Comparison of ENCODE assay signal across 8 cellular contexts in genomic region chr9:124040935-124041816, GRCh38. TPM values are rescaled to one million over a fixed set of nuclear protein-coding genes. Genes with fewer than 3 reads are reported as not detected.
DNase-seq lines count a peak whose midpoint lies in the region; ATAC-seq and TF ChIP-seq lines count a peak whose summit lies in the region.

No MANE protein-coding gene starts in this region.

- peak in 3 of 4 donors; percentile 43 to 76 (median 72) for ATAC-seq in heart left ventricle
- ATAC-seq in HG02798 (IDR thresholded peaks at IDR 0.05; ENCODE audit: poor library complexity, unreplicated experiment) = no peak

- 10 to 50% (median 13%) methylated on average over 11 to 55 of the region's 55 CpGs for WGBS in heart left ventricle, 4 donors
- WGBS in prostate gland = 5% methylated on average over 33 of the region's 55 CpGs

- H3K4me3 ChIP-seq in heart left ventricle (peak overlapping the region; percentile 17 to 53 (median 44)), prostate gland (peak overlapping the region; percentile 15 to 29)

- H3K27ac ChIP-seq in heart left ventricle (no peak overlapping the region), prostate gland (no peak overlapping the region)

- intact Hi-C loops in heart left ventricle (cut with DNase I) = loop anchor here (1.0 to 10.0 kb wide), 12 partner anchors 314 to 639 kb away; no protein-coding TSS in a partner anchor
- intact Hi-C loops in prostate gland (cut with DNase I) = loop anchor here (2.0 to 5.0 kb wide), 3 partner anchors 316 to 640 kb away; no protein-coding TSS in a partner anchor

- H3K36me3 ChIP-seq in heart left ventricle (no peaks in the 10 kb centered on the region), prostate gland (no peaks in the 10 kb centered on the region)

- peaks cover 6 to 74% (median 25%) of the 10 kb centered on the region in 9 donors for H3K27me3 ChIP-seq in heart left ventricle
- H3K27me3 ChIP-seq in prostate gland (replicated peaks; ENCODE audit: insufficient read depth) = no peaks in the 10 kb centered on the region

- H3K4me1 ChIP-seq in heart left ventricle (peaks cover 0 to 31% (median 20%) of the 10 kb centered on the region in 12 donors), prostate gland (replicated peaks) (peaks cover 6% of the 10 kb centered on the region)

- TF ChIP-seq CTCF in heart left ventricle (IDR thresholded peaks at IDR 0.05) (peak; percentile 85 to 98 (median 96)), prostate gland (IDR thresholded peaks at IDR 0.05) (peak; percentile 87 to 98 (median 92))

- no peaks in the 10 kb centered on the region for H3K9me3 ChIP-seq in heart left ventricle
- no peaks in the 10 kb centered on the region for H3K9me3 ChIP-seq in prostate gland

- DNase-seq in DMS53 (lab: John Stamatoyannopoulos, UW) = peak; percentile 67
- no peak for DNase-seq in DMS53 treated with DMSO at 0.1 percent for 48 hours (lab: John Stamatoyannopoulos, UW; ENCODE audit: unreplicated experiment)
- DNase-seq in NCI-H1694 treated with DMSO at 0.1 percent for 48 hours (lab: John Stamatoyannopoulos, UW) = peak; percentile 38
- peak; percentile 41 for DNase-seq in activated gamma-delta T cell treated with Interleukin-2 at 50 U/mL for 16 hours
- peak in 4 of 5 donors; percentile 51 to 78 (median 54) for DNase-seq in heart left ventricle
- peak; percentile 30 for DNase-seq in prostate gland (ENCODE audit: low spot score)
- DNase-seq in GF-D8 (lab: John Stamatoyannopoulos, UW) = no peak

- no peak for TF ChIP-seq POLR2A in heart left ventricle (IDR thresholded peaks at IDR 0.05)
- no peak for TF ChIP-seq POLR2A in prostate gland (IDR thresholded peaks at IDR 0.05)

RNA-seq across cellular contexts. Expression of gene LHX2, which starts 29.6 kb away (rescaled TPM):
- total RNA-seq in heart left ventricle (1 to 10 TPM in 1 of 9 donors, under 1 TPM in 4, not detected in 4; 0.20 to 1.3 (median 0.33) TPM), prostate gland (under 1 TPM in 1 of 2 donors, not detected in 1; 0.23 TPM)
- under 1 TPM in 1 of 2 donors, not detected in 1; 0.10 TPM for polyA plus RNA-seq in heart left ventricle

Comparison
In these comparisons a context has a peak if more than half of its experiments do, and no peak if none do; other contexts are left out.
1. DNase-seq: peak in DMS53 (single experiment), NCI-H1694 treated with DMSO at 0.1 percent for 48 hours (single experiment), activated gamma-delta T cell treated with Interleukin-2 at 50 U/mL for 16 hours (single experiment), heart left ventricle (4 of 5) and prostate gland (single experiment); none in DMS53 treated with DMSO at 0.1 percent for 48 hours (single experiment) and GF-D8 (single experiment).